8 cellular contexts compared by ENCODE assay signal in genomic region chr19:29260477-29261317, GRCh38.
DNase-seq lines count a peak whose midpoint lies in the region; ATAC-seq lines count a peak whose summit lies in the region.

No MANE protein-coding gene starts in this region.

- peaks cover 3% of the 10 kb centered on the region for H3K4me1 Mint-ChIP-seq in T-helper 2 cell treated with Interferon-gamma antibody and Interleukin-4, amounts not matched to agents 5 μg/mL and 100 μg/mL, for 36 hours (ENCODE audit: low read depth)
- peaks cover 0 to 4% of the 10 kb centered on the region in 2 donors for H3K4me1 Mint-ChIP-seq in stimulated activated naive B cell treated with anti-CD40 and anti-IgM and Interleukin-4, amounts not matched to agents 10 μg/mL and 1 μg/mL and 100 μg/mL, for 72 hours

- no peak overlapping the region for H3K27ac Mint-ChIP-seq in T-helper 2 cell treated with Interferon-gamma antibody and Interleukin-4, amounts not matched to agents 5 μg/mL and 100 μg/mL, for 36 hours
- H3K27ac Mint-ChIP-seq in stimulated activated naive B cell treated with anti-CD40 and anti-IgM and Interleukin-4, amounts not matched to agents 10 μg/mL and 1 μg/mL and 100 μg/mL, for 72 hours: no peak overlapping the region

- no peaks in the 10 kb centered on the region for H3K27me3 Mint-ChIP-seq in T-helper 2 cell treated with Interferon-gamma antibody and Interleukin-4, amounts not matched to agents 5 μg/mL and 100 μg/mL, for 36 hours (ENCODE audit: low read depth)
- H3K27me3 Mint-ChIP-seq in stimulated activated naive B cell treated with anti-CD40 and anti-IgM and Interleukin-4, amounts not matched to agents 10 μg/mL and 1 μg/mL and 100 μg/mL, for 72 hours: peaks cover 15 to 20% of the 10 kb centered on the region in 2 donors

- DNase-seq in NCI-H2196 (lab: John Stamatoyannopoulos, UW; ENCODE audit: unreplicated experiment) (peak; percentile 13), NCI-H2196 treated with DMSO at 0.1 percent for 48 hours (lab: John Stamatoyannopoulos, UW; ENCODE audit: unreplicated experiment) (no peak), HuH-7 (ENCODE audit: low spot score) (peak; percentile 44), foreskin melanocyte (peak; percentile 16), midbrain (lab: John Stamatoyannopoulos, UW) (no peak)
- DNase-seq in T-helper 2 cell treated with Interferon-gamma antibody and Interleukin-4, amounts not matched to agents 5 μg/mL and 100 μg/mL, for 36 hours (ENCODE audit: low spot score): peak; percentile 11
- no peak for DNase-seq in stimulated activated naive B cell treated with anti-CD40 and anti-IgM and Interleukin-4, amounts not matched to agents 10 μg/mL and 1 μg/mL and 100 μg/mL, for 72 hours

- no peaks in the 10 kb centered on the region for H3K36me3 Mint-ChIP-seq in T-helper 2 cell treated with Interferon-gamma antibody and Interleukin-4, amounts not matched to agents 5 μg/mL and 100 μg/mL, for 36 hours (ENCODE audit: low read depth)
- H3K36me3 Mint-ChIP-seq in stimulated activated naive B cell treated with anti-CD40 and anti-IgM and Interleukin-4, amounts not matched to agents 10 μg/mL and 1 μg/mL and 100 μg/mL, for 72 hours: no peaks in the 10 kb centered on the region

- no peaks in the 10 kb centered on the region for H3K9me3 Mint-ChIP-seq in T-helper 2 cell treated with Interferon-gamma antibody and Interleukin-4, amounts not matched to agents 5 μg/mL and 100 μg/mL, for 36 hours
- peaks cover 0 to 3% of the 10 kb centered on the region in 2 donors for H3K9me3 Mint-ChIP-seq in stimulated activated naive B cell treated with anti-CD40 and anti-IgM and Interleukin-4, amounts not matched to agents 10 μg/mL and 1 μg/mL and 100 μg/mL, for 72 hours

- H3K4me3 Mint-ChIP-seq in T-helper 2 cell treated with Interferon-gamma antibody and Interleukin-4, amounts not matched to agents 5 μg/mL and 100 μg/mL, for 36 hours: no peak overlapping the region
- no peak overlapping the region for H3K4me3 Mint-ChIP-seq in stimulated activated naive B cell treated with anti-CD40 and anti-IgM and Interleukin-4, amounts not matched to agents 10 μg/mL and 1 μg/mL and 100 μg/mL, for 72 hours

- ATAC-seq in stimulated activated naive B cell treated with anti-CD40 and anti-IgM and Interleukin-4, amounts not matched to agents 10 μg/mL and 1 μg/mL and 100 μg/mL, for 72 hours (replicated peaks): peak; percentile 27 to 58
- no peak for ATAC-seq in GM19324 (IDR thresholded peaks at IDR 0.05; ENCODE audit: low FRiP score, unreplicated experiment)

Comparison
In these comparisons a context has a peak if more than half of its experiments do, and no peak if none do; other contexts are left out.
1. DNase-seq: peak in NCI-H2196 (single experiment), HuH-7 (single experiment), T-helper 2 cell treated with Interferon-gamma antibody and Interleukin-4, amounts not matched to agents 5 μg/mL and 100 μg/mL, for 36 hours (single experiment) and foreskin melanocyte (single experiment); none in NCI-H2196 treated with DMSO at 0.1 percent for 48 hours (single experiment), stimulated activated naive B cell treated with anti-CD40 and anti-IgM and Interleukin-4, amounts not matched to agents 10 μg/mL and 1 μg/mL and 100 μg/mL, for 72 hours (single experiment) and midbrain (single experiment).